In genomic region chr12:27198036-27198435, GRCh38 we compare ENCODE assay signal across 1 cellular context.
TF ChIP-seq lines count a peak whose summit lies in the region.

No MANE protein-coding gene starts in this region.

TF ChIP-seq in SK-N-SH treated with all-trans-retinoic acid at 6 μM for 48 hours, 23 proteins besides CTCF, POLR2A, EP300 and RAD21 (continued from another document):
- no peak for TF ChIP-seq ARNTL (CRISPR knock-in tag; IDR thresholded peaks at IDR 0.05; ENCODE audit: borderline replicate concordance, low read depth)
- TF ChIP-seq RARB (CRISPR knock-in tag; IDR thresholded peaks at IDR 0.05), result no peak
- TF ChIP-seq CSDC2 (CRISPR knock-in tag; IDR thresholded peaks at IDR 0.05), result no peak
